9 cellular contexts compared by ENCODE assay signal in the genomic region with DNA sequence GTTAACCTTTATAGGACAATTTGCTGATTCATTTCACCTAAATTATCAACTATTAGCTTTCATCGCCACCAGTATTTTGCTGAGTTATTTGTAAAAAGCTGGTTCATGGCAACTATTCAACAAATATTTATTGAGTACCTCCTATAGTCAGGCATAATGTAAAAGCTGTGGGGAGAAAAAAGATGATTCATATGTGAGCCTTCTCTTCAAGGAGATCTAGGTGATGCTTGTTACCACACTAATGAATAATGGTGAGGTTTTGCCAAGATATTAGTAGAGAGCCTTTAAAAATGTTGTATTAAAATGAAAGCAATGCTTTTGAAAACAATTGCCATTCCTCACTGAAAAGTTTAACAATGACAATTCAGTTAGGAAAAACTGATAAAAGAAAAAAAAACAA.
"Had no signal": no experiment of that assay in that cellular context is flagged by ENCODE, and none has a peak within 500 bp of the region (broad histone marks: within the 10 kb centered on the region; RNA-seq: fewer than 3 reads in every experiment).

No MANE protein-coding gene starts in this region.

- H3K9me3 ChIP-seq: tibial artery, uterus had no signal

- H3K4me3 ChIP-seq: hepatocyte, skin epidermis, tibial artery, uterus had no signal

- H3K27ac ChIP-seq: hepatocyte, uterus had no signal

- H3K36me3 ChIP-seq: uterus had no signal

- H3K27me3 ChIP-seq: hepatocyte, tibial artery, uterus had no signal

- H3K4me1 ChIP-seq: uterus had no signal

- DNase-seq: activated effector memory CD4-positive, alpha-beta T cell treated with anti-CD3 and anti-CD28 coated beads, Interleukin-2, amount 50 U/mL, for 16 hours; central memory CD4-positive, alpha-beta T cell; cortex of kidney; effector CD8-positive, alpha-beta T cell; stimulated activated CD4-positive, alpha-beta T cell treated with anti-CD3 and anti-CD28 coated beads, Interleukin-4, amount 100 ng/mL, for 4 hours; tibial artery; uterus had no signal
